Comparison of ENCODE assay signal across 1 cellular context in genomic region chrX:72126539-72127140, GRCh38.
A peak's percentile ranks its signal among the peaks of the same experiment; 100 is the strongest.
TF ChIP-seq lines count a peak whose summit lies in the region.

No MANE protein-coding gene starts in this region.

TF ChIP-seq in HEK293, 187 proteins besides CTCF, POLR2A, EP300 and RAD21 (continued from another document and continues in another):
- no peak for TF ChIP-seq ZBTB49 (tag by site-specific recombination; IDR thresholded peaks at IDR 0.05; ENCODE audit: low read depth)
- TF ChIP-seq ZNF560 (tag by site-specific recombination; IDR thresholded peaks at IDR 0.05; ENCODE audit: borderline replicate concordance): no peak
- no peak for TF ChIP-seq ZNF426 (tag by site-specific recombination; IDR thresholded peaks at IDR 0.05)
- no peak for TF ChIP-seq KLF8 (tag by site-specific recombination; IDR thresholded peaks at IDR 0.05)
- no peak for TF ChIP-seq ZNF518A (tag by site-specific recombination; conservative IDR thresholded peaks at IDR 0.05; ENCODE audit: low read depth)
- no peak for TF ChIP-seq ZNF692 (tag by site-specific recombination; IDR thresholded peaks at IDR 0.05)
- TF ChIP-seq ZNF488 (tag by site-specific recombination; IDR thresholded peaks at IDR 0.05): no peak
- peak; percentile 90 for TF ChIP-seq ZNF660 (tag by site-specific recombination; IDR thresholded peaks at IDR 0.05)
- TF ChIP-seq YY1 (tag by site-specific recombination; IDR thresholded peaks at IDR 0.05): no peak
- no peak for TF ChIP-seq ZNF473 (tag by site-specific recombination; IDR thresholded peaks at IDR 0.05)
- no peak for TF ChIP-seq IKZF3 (tag by site-specific recombination; IDR thresholded peaks at IDR 0.05)
- no peak for TF ChIP-seq AEBP2 (tag by site-specific recombination; IDR thresholded peaks at IDR 0.05; ENCODE audit: borderline replicate concordance)
- no peak for TF ChIP-seq ZNF221 (tag by site-specific recombination; IDR thresholded peaks at IDR 0.05; ENCODE audit: borderline replicate concordance)
- no peak for TF ChIP-seq ZNF830 (tag by site-specific recombination; IDR thresholded peaks at IDR 0.05; ENCODE audit: low read depth)
- no peak for TF ChIP-seq ZNF202 (tag by site-specific recombination; IDR thresholded peaks at IDR 0.05; ENCODE audit: borderline replicate concordance)
- peak; percentile 53 for TF ChIP-seq ZBTB17 (tag by site-specific recombination; IDR thresholded peaks at IDR 0.05)
- TF ChIP-seq ZNF148 (tag by site-specific recombination; IDR thresholded peaks at IDR 0.05; ENCODE audit: borderline replicate concordance): no peak
- TF ChIP-seq ZNF558 (tag by site-specific recombination; IDR thresholded peaks at IDR 0.05): no peak
- TF ChIP-seq ZNF423 (tag by site-specific recombination; IDR thresholded peaks at IDR 0.05): no peak
- no peak for TF ChIP-seq HOXD13 (CRISPR knock-in tag; IDR thresholded peaks at IDR 0.05; ENCODE audit: borderline replicate concordance)
- TF ChIP-seq ELK4 (IDR thresholded peaks at IDR 0.05; ENCODE audit: borderline replicate concordance, low read depth, low read length): no peak
- no peak for TF ChIP-seq ZNF639 (tag by site-specific recombination; IDR thresholded peaks at IDR 0.05)
- no peak for TF ChIP-seq ZXDB (tag by site-specific recombination; IDR thresholded peaks at IDR 0.05)
- TF ChIP-seq ZBTB48 (tag by site-specific recombination; IDR thresholded peaks at IDR 0.05): 0 out of 2 replicates have a peak, but pooled peaks have one; percentile 38
- no peak for TF ChIP-seq ZNF549 (tag by site-specific recombination; IDR thresholded peaks at IDR 0.05)
- no peak for TF ChIP-seq BCL6B (tag by site-specific recombination; IDR thresholded peaks at IDR 0.05)
- TF ChIP-seq ZNF843 (tag by site-specific recombination; IDR thresholded peaks at IDR 0.05): no peak
- TF ChIP-seq ZSCAN5A (tag by site-specific recombination; IDR thresholded peaks at IDR 0.05): no peak
- TF ChIP-seq ZBTB7A (tag by site-specific recombination; IDR thresholded peaks at IDR 0.05; ENCODE audit: low read depth): no peak
- TF ChIP-seq ZNF239 (tag by site-specific recombination; IDR thresholded peaks at IDR 0.05): no peak
- TF ChIP-seq KLF7 (tag by site-specific recombination; IDR thresholded peaks at IDR 0.05; ENCODE audit: borderline replicate concordance): no peak
- TF ChIP-seq ZNF350 (tag by site-specific recombination; IDR thresholded peaks at IDR 0.05): no peak
- TF ChIP-seq GLIS2 (tag by site-specific recombination; IDR thresholded peaks at IDR 0.05): peak; percentile 79
- peak; percentile 11; the same call in 1 of the 2 replicates for TF ChIP-seq ZSCAN30 (tag by site-specific recombination; IDR thresholded peaks at IDR 0.05)
- TF ChIP-seq KLF17 (tag by site-specific recombination; IDR thresholded peaks at IDR 0.05): no peak
- TF ChIP-seq ZNF629 (tag by site-specific recombination; IDR thresholded peaks at IDR 0.05): no peak; the same call in 1 of the 2 replicates
- no peak for TF ChIP-seq ZNF416 (tag by site-specific recombination; IDR thresholded peaks at IDR 0.05)
